1 cellular context compared by ENCODE assay signal in the genomic region with DNA sequence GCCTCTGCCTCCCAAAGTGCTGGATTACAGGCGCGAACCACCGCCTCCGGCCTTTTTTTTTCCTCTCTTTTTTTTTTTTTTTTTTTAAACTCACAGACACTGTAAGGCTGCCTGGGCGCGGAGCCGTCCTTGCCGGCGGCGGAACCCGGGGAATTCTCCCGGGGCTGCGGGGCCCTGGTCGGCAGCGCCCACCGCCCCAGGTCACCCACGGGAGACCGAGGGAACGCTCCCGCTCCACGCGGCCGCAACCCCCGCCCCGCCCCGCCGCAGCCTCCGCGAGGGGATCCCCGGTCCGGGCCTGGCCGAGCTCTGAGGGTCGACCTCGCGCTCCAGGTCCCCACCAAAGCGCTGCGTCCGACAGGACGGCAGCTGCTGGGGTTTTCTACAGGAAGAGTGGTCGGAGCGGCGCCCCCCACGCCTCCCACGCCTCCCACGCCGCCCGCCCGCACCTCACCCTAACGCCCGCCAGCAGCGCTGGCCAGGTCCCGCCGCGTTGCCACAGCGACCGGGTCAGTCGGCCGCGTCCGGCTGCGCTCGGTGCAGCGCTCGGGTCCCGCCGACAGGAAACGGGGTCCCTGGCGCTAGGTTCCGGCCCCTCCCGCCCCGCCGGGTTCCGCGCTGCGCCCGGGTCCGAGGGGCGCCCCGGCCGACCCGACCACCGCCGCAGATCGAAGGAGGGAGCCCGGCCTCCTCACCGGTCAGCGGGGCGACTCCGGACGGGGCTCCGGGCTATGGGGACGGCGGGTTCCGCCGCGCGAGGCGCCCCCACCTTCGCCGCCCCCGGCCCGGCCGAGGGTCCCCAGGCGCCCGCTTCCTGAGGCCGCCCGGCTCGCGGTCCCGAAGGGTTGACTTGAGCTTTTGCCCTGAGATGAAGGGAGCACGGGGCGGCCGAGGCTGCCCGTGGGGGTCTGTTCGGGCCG.
TF ChIP-seq lines count a peak whose summit lies in the region.

TSS of gene CCDC57 (minus strand) at position 512 of the 920 bp plus-strand sequence. CDS start 10,898 bp downstream, outside the sequence.

TF ChIP-seq in HEK293, 187 proteins besides CTCF, POLR2A, EP300 and RAD21 (continued from another document):
- TF ChIP-seq, protein P1, sequence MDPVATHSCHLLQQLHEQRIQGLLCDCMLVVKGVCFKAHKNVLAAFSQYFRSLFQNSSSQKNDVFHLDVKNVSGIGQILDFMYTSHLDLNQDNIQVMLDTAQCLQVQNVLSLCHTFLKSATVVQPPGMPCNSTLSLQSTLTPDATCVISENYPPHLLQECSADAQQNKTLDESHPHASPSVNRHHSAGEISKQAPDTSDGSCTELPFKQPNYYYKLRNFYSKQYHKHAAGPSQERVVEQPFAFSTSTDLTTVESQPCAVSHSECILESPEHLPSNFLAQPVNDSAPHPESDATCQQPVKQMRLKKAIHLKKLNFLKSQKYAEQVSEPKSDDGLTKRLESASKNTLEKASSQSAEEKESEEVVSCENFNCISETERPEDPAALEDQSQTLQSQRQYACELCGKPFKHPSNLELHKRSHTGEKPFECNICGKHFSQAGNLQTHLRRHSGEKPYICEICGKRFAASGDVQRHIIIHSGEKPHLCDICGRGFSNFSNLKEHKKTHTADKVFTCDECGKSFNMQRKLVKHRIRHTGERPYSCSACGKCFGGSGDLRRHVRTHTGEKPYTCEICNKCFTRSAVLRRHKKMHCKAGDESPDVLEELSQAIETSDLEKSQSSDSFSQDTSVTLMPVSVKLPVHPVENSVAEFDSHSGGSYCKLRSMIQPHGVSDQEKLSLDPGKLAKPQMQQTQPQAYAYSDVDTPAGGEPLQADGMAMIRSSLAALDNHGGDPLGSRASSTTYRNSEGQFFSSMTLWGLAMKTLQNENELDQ (tag by site-specific recombination; IDR thresholded peaks at IDR 0.05; ENCODE audit: low read depth) = no peak
- TF ChIP-seq IKZF3 (tag by site-specific recombination; IDR thresholded peaks at IDR 0.05) (peak; percentile 38; the same call in 1 of the 2 replicates), ZNF248 (tag by site-specific recombination; IDR thresholded peaks at IDR 0.05) (no peak), ZBTB44 (tag by site-specific recombination; IDR thresholded peaks at IDR 0.05) (0 out of 2 replicates have a peak, but pooled peaks have one; percentile 15), ZNF354C (tag by site-specific recombination; IDR thresholded peaks at IDR 0.05; ENCODE audit: borderline replicate concordance, low read depth) (no peak), PRDM2 (tag by site-specific recombination; IDR thresholded peaks at IDR 0.05; ENCODE audit: borderline replicate concordance) (no peak), ZSCAN30 (tag by site-specific recombination; IDR thresholded peaks at IDR 0.05) (peak; percentile 90), ZNF426 (tag by site-specific recombination; IDR thresholded peaks at IDR 0.05) (no peak), ZNF555 (tag by site-specific recombination; conservative IDR thresholded peaks at IDR 0.05) (no peak), YY2 (tag by site-specific recombination; IDR thresholded peaks at IDR 0.05) (no peak), OVOL3 (tag by site-specific recombination; IDR thresholded peaks at IDR 0.05) (no peak), ZNF514 (tag by site-specific recombination; IDR thresholded peaks at IDR 0.05) (no peak), ZBTB7A (tag by site-specific recombination; IDR thresholded peaks at IDR 0.05; ENCODE audit: low read depth) (no peak), ZNF221 (tag by site-specific recombination; IDR thresholded peaks at IDR 0.05; ENCODE audit: borderline replicate concordance) (no peak), ZNF626 (tag by site-specific recombination; IDR thresholded peaks at IDR 0.05) (no peak), ZNF747 (tag by site-specific recombination; IDR thresholded peaks at IDR 0.05) (no peak), SCRT2 (tag by site-specific recombination; IDR thresholded peaks at IDR 0.05) (no peak), ZNF133 (tag by site-specific recombination; IDR thresholded peaks at IDR 0.05) (no peak), ZNF366 (tag by site-specific recombination; conservative IDR thresholded peaks at IDR 0.05) (no peak), ZNF433 (tag by site-specific recombination; IDR thresholded peaks at IDR 0.05; ENCODE audit: low read depth) (no peak), GFI1B (tag by site-specific recombination; IDR thresholded peaks at IDR 0.05) (no peak), HOXC10 (CRISPR knock-in tag; IDR thresholded peaks at IDR 0.05) (no peak), ZNF610 (tag by site-specific recombination; IDR thresholded peaks at IDR 0.05; ENCODE audit: borderline replicate concordance) (no peak), ZNF404 (tag by site-specific recombination; IDR thresholded peaks at IDR 0.05) (no peak), ZNF274 (IDR thresholded peaks at IDR 0.05; ENCODE audit: low read length) (no peak), ZNF274 (tag by site-specific recombination; IDR thresholded peaks at IDR 0.05; ENCODE audit: borderline replicate concordance) (no peak), HOXA7 (CRISPR knock-in tag; IDR thresholded peaks at IDR 0.05; ENCODE audit: borderline replicate concordance) (no peak), ZNF677 (tag by site-specific recombination; IDR thresholded peaks at IDR 0.05) (0 out of 2 replicates have a peak, but pooled peaks have one; percentile 7), ZNF658 (tag by site-specific recombination; IDR thresholded peaks at IDR 0.05) (no peak), SETDB1 (IDR thresholded peaks at IDR 0.05; ENCODE audit: insufficient read length, low read length) (no peak), ZNF843 (tag by site-specific recombination; IDR thresholded peaks at IDR 0.05) (no peak), ZNF184 (tag by site-specific recombination; IDR thresholded peaks at IDR 0.05) (peak; percentile 55; the same call in 1 of the 2 replicates)
- TF ChIP-seq, protein P2, sequence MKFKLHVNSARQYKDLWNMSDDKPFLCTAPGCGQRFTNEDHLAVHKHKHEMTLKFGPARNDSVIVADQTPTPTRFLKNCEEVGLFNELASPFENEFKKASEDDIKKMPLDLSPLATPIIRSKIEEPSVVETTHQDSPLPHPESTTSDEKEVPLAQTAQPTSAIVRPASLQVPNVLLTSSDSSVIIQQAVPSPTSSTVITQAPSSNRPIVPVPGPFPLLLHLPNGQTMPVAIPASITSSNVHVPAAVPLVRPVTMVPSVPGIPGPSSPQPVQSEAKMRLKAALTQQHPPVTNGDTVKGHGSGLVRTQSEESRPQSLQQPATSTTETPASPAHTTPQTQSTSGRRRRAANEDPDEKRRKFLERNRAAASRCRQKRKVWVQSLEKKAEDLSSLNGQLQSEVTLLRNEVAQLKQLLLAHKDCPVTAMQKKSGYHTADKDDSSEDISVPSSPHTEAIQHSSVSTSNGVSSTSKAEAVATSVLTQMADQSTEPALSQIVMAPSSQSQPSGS (tag by site-specific recombination; IDR thresholded peaks at IDR 0.05; ENCODE audit: low read depth) = no peak
- TF ChIP-seq, protein P3, sequence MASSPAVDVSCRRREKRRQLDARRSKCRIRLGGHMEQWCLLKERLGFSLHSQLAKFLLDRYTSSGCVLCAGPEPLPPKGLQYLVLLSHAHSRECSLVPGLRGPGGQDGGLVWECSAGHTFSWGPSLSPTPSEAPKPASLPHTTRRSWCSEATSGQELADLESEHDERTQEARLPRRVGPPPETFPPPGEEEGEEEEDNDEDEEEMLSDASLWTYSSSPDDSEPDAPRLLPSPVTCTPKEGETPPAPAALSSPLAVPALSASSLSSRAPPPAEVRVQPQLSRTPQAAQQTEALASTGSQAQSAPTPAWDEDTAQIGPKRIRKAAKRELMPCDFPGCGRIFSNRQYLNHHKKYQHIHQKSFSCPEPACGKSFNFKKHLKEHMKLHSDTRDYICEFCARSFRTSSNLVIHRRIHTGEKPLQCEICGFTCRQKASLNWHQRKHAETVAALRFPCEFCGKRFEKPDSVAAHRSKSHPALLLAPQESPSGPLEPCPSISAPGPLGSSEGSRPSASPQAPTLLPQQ (tag by site-specific recombination; IDR thresholded peaks at IDR 0.05) = no peak
